In genomic region chr17:81901167-81902022, GRCh38 we compare ENCODE assay signal across 1 cellular context.
TF ChIP-seq lines count a peak whose summit lies in the region.

No MANE protein-coding gene starts in this region.

TF ChIP-seq in WTC11, 78 proteins besides CTCF, POLR2A, EP300 and RAD21 (continued from another document):
- TF ChIP-seq AFF4 (CRISPR knock-in tag; IDR thresholded peaks at IDR 0.05; ENCODE audit: borderline replicate concordance) (no peak), ZMAT4 (CRISPR knock-in tag; IDR thresholded peaks at IDR 0.05) (no peak)
